ENCODE assay signal across 10 cellular contexts in the genomic region with DNA sequence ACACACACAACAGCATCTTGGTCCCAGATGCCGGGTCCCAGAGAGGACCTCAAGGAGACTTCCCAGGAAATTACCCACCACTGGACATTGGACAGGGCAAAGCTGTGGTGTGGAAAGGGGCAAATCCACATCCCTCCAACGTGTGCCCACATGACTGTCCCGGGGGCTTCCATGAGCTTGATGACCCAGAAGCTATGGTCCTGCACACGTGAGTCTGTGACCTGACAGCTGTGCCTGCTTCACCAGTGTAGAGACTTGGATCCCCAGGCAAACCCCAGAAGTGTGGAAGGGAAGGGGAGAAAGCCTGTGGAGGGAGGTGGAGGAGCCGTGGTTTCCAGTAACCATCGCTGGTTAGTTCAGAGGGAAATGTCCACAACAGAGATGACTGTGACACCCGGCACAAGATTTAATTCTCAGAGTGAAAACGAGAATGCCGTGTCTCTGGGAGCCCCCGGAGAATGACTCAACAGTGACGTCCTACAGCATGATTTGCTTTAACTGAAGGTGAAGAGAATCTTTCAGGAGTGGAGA. TPM values are rescaled to one million over a fixed set of nuclear protein-coding genes. Genes with fewer than 3 reads are reported as not detected.
A peak's percentile ranks its signal among the peaks of the same experiment; 100 is the strongest.
DNase-seq lines count a peak whose midpoint lies in the region; ATAC-seq and TF ChIP-seq lines count a peak whose summit lies in the region.
"Had no signal": no experiment of that assay in that cellular context is flagged by ENCODE, and none has a peak within 500 bp of the region (broad histone marks: within the 10 kb centered on the region; RNA-seq: fewer than 3 reads in every experiment).

No MANE protein-coding gene starts in this region.

- no peaks in the 10 kb centered on the region for H3K4me1 Mint-ChIP-seq in endothelial cell (ENCODE audit: unreplicated experiment)

- no peaks in the 10 kb centered on the region for H3K27me3 ChIP-seq in HAP-1 (ENCODE audit: low read depth)
- H3K27me3 ChIP-seq: suprapubic skin had no signal

- peak; percentile 67 for TF ChIP-seq POLR2A in GM19193 (IDR thresholded peaks at IDR 0.05; ENCODE audit: extremely low read depth, insufficient read depth, insufficient read length)

- no peaks in the 10 kb centered on the region for H3K9me3 ChIP-seq in HAP-1
- H3K9me3 ChIP-seq: suprapubic skin had no signal

- no peak overlapping the region for H3K27ac Mint-ChIP-seq in endothelial cell (ENCODE audit: unreplicated experiment)

- DNase-seq in GM10248 (ENCODE audit: extremely low spot score) (peak; percentile 82), endothelial cell (ENCODE audit: low spot score) (no peak), putamen (ENCODE audit: low spot score) (no peak), HAP-1 (ENCODE audit: low spot score in 2 of 2) (no peak)
- peak; percentile 40 for DNase-seq in activated T-helper 9 cell treated with anti-CD3 and anti-CD28 coated beads, Interleukin-2, amount 50 U/mL, for 16 hours (ENCODE audit: low read depth)
- DNase-seq in central memory CD4-positive, alpha-beta T cell = no peak

- H3K4me1 ChIP-seq in HAP-1 = no peaks in the 10 kb centered on the region

- POLR2A ChIA-PET in GM10248 (lab: Yijun Ruan, JAX) = interaction anchor here (0.6 to 5.3 kb wide), 2 partner anchors 31 to 41 kb away, joined by 4 to 27 read pairs; no protein-coding TSS in a partner anchor

- CTCF ChIA-PET in GM10248 (lab: Yijun Ruan, JAX) = interaction anchor here (1.0 to 27.0 kb wide), 4 partner anchors 12 to 62 kb away, joined by 3 to 305 read pairs (median 16); a partner anchor contains a TSS

- peaks cover 6% of the 10 kb centered on the region for H3K27me3 Mint-ChIP-seq in endothelial cell (ENCODE audit: unreplicated experiment)

- H3K4me3 Mint-ChIP-seq in endothelial cell (ENCODE audit: unreplicated experiment) = no peak overlapping the region

- H3K36me3 ChIP-seq in HAP-1 (replicated peaks) = no peaks in the 10 kb centered on the region
- H3K36me3 ChIP-seq: suprapubic skin had no signal

- H3K36me3 Mint-ChIP-seq in endothelial cell (ENCODE audit: low read depth, unreplicated experiment) = no peaks in the 10 kb centered on the region

- in situ Hi-C loops in HAP-1 (cut with MboI; ENCODE audit: low sequenced_read_pairs) = no loop called here

- TF ChIP-seq CTCF in GM10248 (IDR thresholded peaks at IDR 0.05; ENCODE audit: control extremely low read depth, extremely low read depth, low read depth, missing control alignments) (no peak), endothelial cell (IDR thresholded peaks at IDR 0.05; ENCODE audit: unreplicated experiment) (no peak)

- H3K9me3 Mint-ChIP-seq in endothelial cell (ENCODE audit: unreplicated experiment) = no peaks in the 10 kb centered on the region

- ATAC-seq in HG02981 (IDR thresholded peaks at IDR 0.05; ENCODE audit: unreplicated experiment) = peak; percentile 57

- H3K4me3 ChIP-seq in HAP-1 = no peak overlapping the region
- H3K4me3 ChIP-seq: suprapubic skin had no signal

RNA-seq across cellular contexts. Expression of a gene that starts 19.1 kb away (rescaled TPM):
- total RNA-seq in endothelial cell (ENCODE audit: unreplicated experiment) = 0.28 TPM
- total RNA-seq: dermis microvascular lymphatic vessel endothelial cell had no signal

RNA-seq across cellular contexts. Expression of a gene that starts 51.7 kb away (rescaled TPM):
- not detected for total RNA-seq in endothelial cell (ENCODE audit: unreplicated experiment)
- total RNA-seq: dermis microvascular lymphatic vessel endothelial cell, suprapubic skin had no signal

Comparison
In these comparisons a context has a peak if more than half of its experiments do, and no peak if none do; other contexts are left out.
1. DNase-seq: peak in GM10248 (single experiment) and activated T-helper 9 cell treated with anti-CD3 and anti-CD28 coated beads, Interleukin-2, amount 50 U/mL, for 16 hours (single experiment); none in endothelial cell (single experiment), putamen (single experiment), central memory CD4-positive, alpha-beta T cell (single experiment) and HAP-1 (0 of 2).